10 cellular contexts compared by ENCODE assay signal in genomic region chr6:122289721-122290501, GRCh38.
DNase-seq lines count a peak whose midpoint lies in the region; ATAC-seq and TF ChIP-seq lines count a peak whose summit lies in the region.
"Had no signal": no experiment of that assay in that cellular context is flagged by ENCODE, and none has a peak within 500 bp of the region (broad histone marks: within the 10 kb centered on the region; RNA-seq: fewer than 3 reads in every experiment).

No MANE protein-coding gene starts in this region.

- no peaks in the 10 kb centered on the region for H3K36me3 Mint-ChIP-seq in activated CD8-positive, alpha-beta T cell treated with anti-CD3 and anti-CD28 coated beads for 36 hours (ENCODE audit: low read depth)

- no peak overlapping the region for H3K4me3 ChIP-seq in epithelial cell of esophagus (ENCODE audit: low read length)

- POLR2A ChIA-PET in activated CD8-positive, alpha-beta T cell treated with anti-CD3 and anti-CD28 coated beads for 36 hours (lab: Charles Lee) = no interaction called here

- TF ChIP-seq CTCF in epithelial cell of esophagus (IDR thresholded peaks at IDR 0.05; ENCODE audit: insufficient read depth, low read depth, low read length, missing control alignments) (peak; percentile 25), GM20000 (IDR thresholded peaks at IDR 0.05; ENCODE audit: extremely low read depth, missing control alignments) (no peak)
- no peak for TF ChIP-seq CTCF in activated CD8-positive, alpha-beta T cell treated with anti-CD3 and anti-CD28 coated beads for 36 hours (IDR thresholded peaks at IDR 0.05)

- no peaks in the 10 kb centered on the region for H3K9me3 Mint-ChIP-seq in activated CD8-positive, alpha-beta T cell treated with anti-CD3 and anti-CD28 coated beads for 36 hours
- H3K9me3 Mint-ChIP-seq: T-helper 1 cell treated with Interleukin-12 subunit alpha and Interleukin-12 subunit beta and Interleukin-4 antibody, amounts not matched to agents 30 μg/mL and 1 μg/mL, for 36 hours had no signal

- intact Hi-C loops in activated CD8-positive, alpha-beta T cell treated with anti-CD3 and anti-CD28 coated beads for 36 hours (cut with micrococcal nuclease) = no loop called here

- DNase-seq in NCI-H1417 (lab: John Stamatoyannopoulos, UW) (peak; percentile 8 to 63 (median 19)), NCI-H1417 treated with DMSO at 0.1 percent for 48 hours (lab: John Stamatoyannopoulos, UW) (no peak), NCI-H69 (lab: John Stamatoyannopoulos, UW) (peak; percentile 38), epithelial cell of esophagus (ENCODE audit: low read depth) (peak; percentile 14), putamen (ENCODE audit: low spot score) (peak; percentile 7), GM20000 (ENCODE audit: low spot score) (no peak)
- no peak for DNase-seq in activated CD8-positive, alpha-beta T cell treated with anti-CD3 and anti-CD28 coated beads for 36 hours
- DNase-seq: aorta had no signal

- H3K27ac Mint-ChIP-seq in activated CD8-positive, alpha-beta T cell treated with anti-CD3 and anti-CD28 coated beads for 36 hours = no peak overlapping the region
- H3K27ac Mint-ChIP-seq: T-helper 1 cell treated with Interleukin-12 subunit alpha and Interleukin-12 subunit beta and Interleukin-4 antibody, amounts not matched to agents 30 μg/mL and 1 μg/mL, for 36 hours had no signal

- H3K4me3 Mint-ChIP-seq in activated CD8-positive, alpha-beta T cell treated with anti-CD3 and anti-CD28 coated beads for 36 hours = no peak overlapping the region
- H3K4me3 Mint-ChIP-seq: T-helper 1 cell treated with Interleukin-12 subunit alpha and Interleukin-12 subunit beta and Interleukin-4 antibody, amounts not matched to agents 30 μg/mL and 1 μg/mL, for 36 hours had no signal

- ATAC-seq in activated CD8-positive, alpha-beta T cell treated with anti-CD3 and anti-CD28 coated beads for 36 hours = no peak
- ATAC-seq in GM19023 (IDR thresholded peaks at IDR 0.05; ENCODE audit: unreplicated experiment) = no peak

- no peaks in the 10 kb centered on the region for H3K4me1 Mint-ChIP-seq in activated CD8-positive, alpha-beta T cell treated with anti-CD3 and anti-CD28 coated beads for 36 hours (ENCODE audit: low read depth)

- peaks cover 4% of the 10 kb centered on the region for H3K27me3 Mint-ChIP-seq in activated CD8-positive, alpha-beta T cell treated with anti-CD3 and anti-CD28 coated beads for 36 hours

- CTCF ChIA-PET in activated CD8-positive, alpha-beta T cell treated with anti-CD3 and anti-CD28 coated beads for 36 hours (lab: Charles Lee) = no interaction called here

Comparison
In these comparisons a context has a peak if more than half of its experiments do, and no peak if none do; other contexts are left out.
1. DNase-seq: peak in NCI-H1417 (3 of 3), NCI-H69 (single experiment), epithelial cell of esophagus (single experiment) and putamen (single experiment); none in NCI-H1417 treated with DMSO at 0.1 percent for 48 hours (single experiment), activated CD8-positive, alpha-beta T cell treated with anti-CD3 and anti-CD28 coated beads for 36 hours (single experiment) and GM20000 (single experiment).